Comparison of ENCODE assay signal across 23 cellular contexts in genomic region chr7:11195502-11195901, GRCh38.
"Had no signal": no experiment of that assay in that cellular context is flagged by ENCODE, and none has a peak within 500 bp of the region (broad histone marks: within the 10 kb centered on the region; RNA-seq: fewer than 3 reads in every experiment).

No MANE protein-coding gene starts in this region.

- H3K4me1 Mint-ChIP-seq: immature natural killer cell had no signal

- ATAC-seq: effector memory CD8-positive, alpha-beta T cell; esophagus mucosa; naive thymus-derived CD8-positive, alpha-beta T cell; WTC11 had no signal

- H3K4me3 Mint-ChIP-seq: activated naive CD8-positive, alpha-beta T cell treated with anti-CD3 and anti-CD28 coated beads for 36 hours; effector memory CD8-positive, alpha-beta T cell; immature natural killer cell; naive thymus-derived CD8-positive, alpha-beta T cell; T-helper 1 cell treated with Interleukin-12 subunit alpha and Interleukin-12 subunit beta and Interleukin-4 antibody, amounts not matched to agents 30 μg/mL and 1 μg/mL, for 36 hours; WTC11 had no signal

- H3K9me3 ChIP-seq: colonic mucosa, spleen, thoracic aorta, upper lobe of left lung had no signal

- H3K36me3 ChIP-seq: colonic mucosa, spleen, thoracic aorta, upper lobe of left lung had no signal

- H3K27ac ChIP-seq: colonic mucosa, dorsolateral prefrontal cortex, hepatocyte, spleen, thoracic aorta had no signal

- H3K27ac Mint-ChIP-seq: activated naive CD8-positive, alpha-beta T cell treated with anti-CD3 and anti-CD28 coated beads for 36 hours; effector memory CD8-positive, alpha-beta T cell; immature natural killer cell; naive thymus-derived CD8-positive, alpha-beta T cell; progenitor cell of endocrine pancreas; T-helper 1 cell treated with Interleukin-12 subunit alpha and Interleukin-12 subunit beta and Interleukin-4 antibody, amounts not matched to agents 30 μg/mL and 1 μg/mL, for 36 hours; WTC11 had no signal

- H3K4me1 ChIP-seq: colonic mucosa had no signal

- H3K9me3 Mint-ChIP-seq: activated naive CD8-positive, alpha-beta T cell treated with anti-CD3 and anti-CD28 coated beads for 36 hours; effector memory CD8-positive, alpha-beta T cell; immature natural killer cell; naive thymus-derived CD8-positive, alpha-beta T cell; T-helper 1 cell treated with Interleukin-12 subunit alpha and Interleukin-12 subunit beta and Interleukin-4 antibody, amounts not matched to agents 30 μg/mL and 1 μg/mL, for 36 hours; WTC11 had no signal

- DNase-seq: activated naive CD4-positive, alpha-beta T cell; activated naive CD8-positive, alpha-beta T cell treated with anti-CD3 and anti-CD28 coated beads for 36 hours; activated T-cell treated with anti-CD3 and anti-CD28 coated beads, Interleukin-2, amount 50 U/mL, for 1 hour; amniotic stem cell; colonic mucosa; dorsolateral prefrontal cortex; effector memory CD8-positive, alpha-beta T cell; foreskin melanocyte; immature natural killer cell; kidney glomerular epithelial cell; naive thymus-derived CD8-positive, alpha-beta T cell; retina; spleen; stimulated activated CD4-positive, alpha-beta T cell treated with anti-CD3 and anti-CD28 coated beads, Interleukin-4, amount 100 ng/mL, for 1 hour; stimulated activated naive CD4-positive, alpha-beta T cell; T1000 had no signal

- H3K36me3 Mint-ChIP-seq: activated naive CD8-positive, alpha-beta T cell treated with anti-CD3 and anti-CD28 coated beads for 36 hours; immature natural killer cell; naive thymus-derived CD8-positive, alpha-beta T cell; WTC11 had no signal

- H3K4me3 ChIP-seq: colonic mucosa, dorsolateral prefrontal cortex, hepatocyte, spleen, thoracic aorta had no signal

- H3K27me3 ChIP-seq: colonic mucosa, dorsolateral prefrontal cortex, hepatocyte, spleen, upper lobe of left lung had no signal
